Comparison of ENCODE assay signal across 10 cellular contexts in the genomic region with DNA sequence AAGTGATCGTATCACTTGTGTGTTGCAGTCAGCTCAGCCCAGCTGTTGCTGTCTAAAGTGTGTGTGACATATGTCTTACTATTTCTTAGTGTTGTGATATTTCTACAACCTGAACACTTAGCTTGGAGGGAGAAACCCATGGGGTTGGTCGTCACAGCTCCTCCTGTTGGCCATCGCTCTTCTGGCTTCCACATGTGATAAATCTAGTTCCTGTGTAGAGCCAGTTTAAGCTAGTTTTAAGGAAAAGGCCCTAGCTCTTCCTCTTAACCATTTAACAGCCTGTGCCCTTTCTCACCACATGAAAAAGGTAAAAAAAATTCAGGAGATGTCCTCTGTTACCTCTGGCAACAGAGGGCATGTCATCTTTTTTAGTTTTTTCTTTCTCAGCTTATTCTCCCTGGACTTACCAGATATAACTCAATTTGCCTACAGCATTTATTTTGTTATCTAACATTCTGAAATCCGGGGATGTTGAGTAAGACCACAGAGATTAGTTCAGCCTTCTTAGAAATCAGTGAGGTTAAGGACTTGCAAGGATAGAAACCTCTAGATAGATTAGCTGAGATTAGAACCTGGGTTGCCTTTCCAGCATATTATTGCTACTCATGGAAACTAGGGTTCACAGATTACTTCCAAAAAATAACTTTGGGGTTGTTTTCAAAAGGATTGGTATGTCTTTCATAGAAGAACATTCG.
DNase-seq lines count a peak whose midpoint lies in the region; ATAC-seq, FAIRE-seq and TF ChIP-seq lines count a peak whose summit lies in the region.
"Had no signal": no experiment of that assay in that cellular context is flagged by ENCODE, and none has a peak within 500 bp of the region (broad histone marks: within the 10 kb centered on the region; RNA-seq: fewer than 3 reads in every experiment).

No MANE protein-coding gene starts in this region.

- H3K9me3 ChIP-seq in CD8-positive, alpha-beta T cell (ENCODE audit: low read length), result no peaks in the 10 kb centered on the region

- no peak overlapping the region for H3K4me3 Mint-ChIP-seq in CD8-positive, alpha-beta T cell
- H3K4me3 Mint-ChIP-seq: central memory CD8-positive, alpha-beta T cell had no signal

- no peaks in the 10 kb centered on the region for H3K27me3 ChIP-seq in CD8-positive, alpha-beta T cell (ENCODE audit: insufficient read depth, low read length)
- no peaks in the 10 kb centered on the region for H3K27me3 ChIP-seq in HL-60 (ENCODE audit: insufficient read depth, poor library complexity, severe bottlenecking)

- DNase-seq in CD8-positive, alpha-beta T cell, result no peak
- DNase-seq in HL-60 (ENCODE audit: low read depth in 1 of 2, low spot score in 1 of 2) (peak in 1 of 2 experiments; percentile 73), UCSD-AML1 (lab: John Stamatoyannopoulos, UW; ENCODE audit: unreplicated experiment) (peak; percentile 43), left lobe of liver (ENCODE audit: low spot score) (no peak), HTR-8/SVneo (ENCODE audit: insufficient read length, low spot score) (no peak), NK-92 (lab: John Stamatoyannopoulos, UW; ENCODE audit: unreplicated experiment) (no peak)
- no peak for DNase-seq in stimulated activated naive CD4-positive, alpha-beta T cell treated with Interleukin-2 at 50 U/mL for 16 hours (lab: John Stamatoyannopoulos, UW)

- H3K36me3 ChIP-seq in CD8-positive, alpha-beta T cell (ENCODE audit: insufficient read depth, low read length), result peaks cover 40% of the 10 kb centered on the region

- ATAC-seq in CD8-positive, alpha-beta T cell, result peak; percentile 44
- peak; percentile 57 for ATAC-seq in left lobe of liver
- no peak for ATAC-seq in HG03571 (IDR thresholded peaks at IDR 0.05; ENCODE audit: unreplicated experiment)

- POLR2A ChIA-PET in CD8-positive, alpha-beta T cell (lab: Charles Lee), result interaction anchor here (0.8 to 1.0 kb wide), 2 partner anchors 121 to 413 kb away, joined by 3 read pairs; no protein-coding TSS in a partner anchor

- no peak overlapping the region for H3K27ac ChIP-seq in CD8-positive, alpha-beta T cell (ENCODE audit: low read depth, low read length)
- peak overlapping the region; percentile 30 for H3K27ac ChIP-seq in HL-60 (replicated peaks)
- H3K27ac ChIP-seq: parathyroid adenoma had no signal

- no peaks in the 10 kb centered on the region for H3K4me1 ChIP-seq in CD8-positive, alpha-beta T cell (ENCODE audit: insufficient read depth, low read length)
- H3K4me1 ChIP-seq: parathyroid adenoma had no signal

- CTCF ChIA-PET in CD8-positive, alpha-beta T cell (lab: Charles Lee), result interaction anchor here (0.6 to 1.4 kb wide), 10 partner anchors 10 to 1473 kb away, joined by 3 to 4 read pairs (median 3); partner anchors contain the start of gene GAPVD1

- peak overlapping the region; percentile 45 for H3K27ac Mint-ChIP-seq in CD8-positive, alpha-beta T cell

- H3K4me3 ChIP-seq in CD8-positive, alpha-beta T cell (ENCODE audit: low read depth, low read length), result no peak overlapping the region
- H3K4me3 ChIP-seq in HL-60 (replicated peaks; ENCODE audit: insufficient read depth, low read length), result no peak overlapping the region

- no peak for FAIRE-seq in HTR-8/SVneo (lab: Jason Lieb, UNC)

- TF ChIP-seq CTCF in CD8-positive, alpha-beta T cell (IDR thresholded peaks at IDR 0.05), result no peak
- peak; percentile 35 for TF ChIP-seq CTCF in HL-60 (IDR thresholded peaks at IDR 0.05; ENCODE audit: insufficient read depth, low read length)

- H3K36me3 Mint-ChIP-seq in CD8-positive, alpha-beta T cell, result peaks cover 86% of the 10 kb centered on the region

- peaks cover 8% of the 10 kb centered on the region for H3K4me1 Mint-ChIP-seq in CD8-positive, alpha-beta T cell (ENCODE audit: low read depth)
- H3K4me1 Mint-ChIP-seq: central memory CD8-positive, alpha-beta T cell had no signal

- no peaks in the 10 kb centered on the region for H3K9me3 Mint-ChIP-seq in CD8-positive, alpha-beta T cell
- H3K9me3 Mint-ChIP-seq: central memory CD8-positive, alpha-beta T cell had no signal

- H3K27me3 Mint-ChIP-seq in CD8-positive, alpha-beta T cell (ENCODE audit: low read depth), result no peaks in the 10 kb centered on the region
- H3K27me3 Mint-ChIP-seq: central memory CD8-positive, alpha-beta T cell had no signal

- intact Hi-C loops in CD8-positive, alpha-beta T cell (cut with DNase I, micrococcal nuclease), result no loop called here
